ENCODE assay signal across 18 cellular contexts in the genomic region with DNA sequence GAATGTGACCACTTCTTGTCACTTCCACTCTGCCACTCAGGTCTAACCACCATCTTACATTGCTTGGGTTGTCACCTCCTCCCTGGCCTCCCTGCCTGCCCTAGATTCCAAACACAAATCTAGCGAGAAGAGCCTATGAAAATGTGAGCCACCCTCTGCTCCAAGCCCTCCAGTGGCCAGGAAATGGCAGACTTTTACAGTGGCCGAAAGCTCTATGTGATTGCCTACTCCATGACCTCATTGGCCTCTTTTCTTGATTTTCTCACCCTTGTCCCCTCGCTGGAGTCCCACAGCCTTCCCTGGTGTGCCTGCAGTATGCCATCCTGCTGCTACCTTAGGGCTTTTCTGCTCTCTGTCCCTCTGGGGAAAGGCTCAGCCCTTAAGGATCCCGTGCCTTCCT.
"Had no signal": no experiment of that assay in that cellular context is flagged by ENCODE, and none has a peak within 500 bp of the region (broad histone marks: within the 10 kb centered on the region; RNA-seq: fewer than 3 reads in every experiment).

No MANE protein-coding gene starts in this region.

- H3K27me3 ChIP-seq: body of pancreas, ovary, spleen, thyroid gland had no signal

- H3K4me3 Mint-ChIP-seq: activated CD4-positive, alpha-beta memory T cell treated with anti-CD3 and anti-CD28 coated beads for 36 hours; activated naive CD8-positive, alpha-beta T cell treated with anti-CD3 and anti-CD28 coated beads, Interleukin-2, amount 10 ng/mL, durations not matched to agents 7 days and 5 days; activated T-helper 17 cell treated with anti-CD3 and anti-CD28 coated beads, Interleukin-2, amount 50 U/mL, for 72 hours; memory B cell had no signal

- H3K36me3 ChIP-seq: ovary, spleen, thyroid gland had no signal

- H3K27ac Mint-ChIP-seq: activated CD4-positive, alpha-beta memory T cell treated with anti-CD3 and anti-CD28 coated beads for 36 hours; activated naive CD8-positive, alpha-beta T cell treated with anti-CD3 and anti-CD28 coated beads, Interleukin-2, amount 10 ng/mL, durations not matched to agents 7 days and 5 days; activated T-helper 17 cell treated with anti-CD3 and anti-CD28 coated beads, Interleukin-2, amount 50 U/mL, for 72 hours; memory B cell had no signal

- DNase-seq: activated CD4-positive, alpha-beta memory T cell treated with anti-CD3 and anti-CD28 coated beads for 36 hours; activated CD4-positive, alpha-beta T cell treated with anti-CD3 and anti-CD28 coated beads for 4 hours; activated naive CD4-positive, alpha-beta T cell; activated naive CD8-positive, alpha-beta T cell treated with anti-CD3 and anti-CD28 coated beads, Interleukin-2, amount 10 ng/mL, durations not matched to agents 7 days and 5 days; activated T-cell treated with anti-CD3 and anti-CD28 coated beads, Interleukin-2, amount 50 U/mL, for 1 hour; body of pancreas; erythroblast; naive thymus-derived CD4-positive, alpha-beta T cell; ovary; spleen; stimulated activated CD4-positive, alpha-beta T cell treated with anti-CD3 and anti-CD28 coated beads, Interleukin-4, amount 100 ng/mL, for 4 hours; stimulated activated naive CD4-positive, alpha-beta T cell; SW 1271; T-helper 2 cell; thyroid gland had no signal

- ATAC-seq: activated T-helper 17 cell treated with anti-CD3 and anti-CD28 coated beads, Interleukin-2, amount 50 U/mL, for 72 hours; body of pancreas; naive thymus-derived CD4-positive, alpha-beta T cell had no signal

- H3K27me3 Mint-ChIP-seq: activated CD4-positive, alpha-beta memory T cell treated with anti-CD3 and anti-CD28 coated beads for 36 hours; activated naive CD8-positive, alpha-beta T cell treated with anti-CD3 and anti-CD28 coated beads, Interleukin-2, amount 10 ng/mL, durations not matched to agents 7 days and 5 days; activated T-helper 17 cell treated with anti-CD3 and anti-CD28 coated beads, Interleukin-2, amount 50 U/mL, for 72 hours; memory B cell; naive thymus-derived CD4-positive, alpha-beta T cell had no signal

- H3K9me3 Mint-ChIP-seq: activated CD4-positive, alpha-beta memory T cell treated with anti-CD3 and anti-CD28 coated beads for 36 hours; activated naive CD8-positive, alpha-beta T cell treated with anti-CD3 and anti-CD28 coated beads, Interleukin-2, amount 10 ng/mL, durations not matched to agents 7 days and 5 days; memory B cell had no signal

- H3K9me3 ChIP-seq: body of pancreas, ovary, spleen, thyroid gland had no signal

- H3K4me3 ChIP-seq: body of pancreas, coronary artery, ovary, spleen, thyroid gland had no signal

- H3K27ac ChIP-seq: body of pancreas, coronary artery, ovary, spleen, thyroid gland had no signal
